In the genomic region with DNA sequence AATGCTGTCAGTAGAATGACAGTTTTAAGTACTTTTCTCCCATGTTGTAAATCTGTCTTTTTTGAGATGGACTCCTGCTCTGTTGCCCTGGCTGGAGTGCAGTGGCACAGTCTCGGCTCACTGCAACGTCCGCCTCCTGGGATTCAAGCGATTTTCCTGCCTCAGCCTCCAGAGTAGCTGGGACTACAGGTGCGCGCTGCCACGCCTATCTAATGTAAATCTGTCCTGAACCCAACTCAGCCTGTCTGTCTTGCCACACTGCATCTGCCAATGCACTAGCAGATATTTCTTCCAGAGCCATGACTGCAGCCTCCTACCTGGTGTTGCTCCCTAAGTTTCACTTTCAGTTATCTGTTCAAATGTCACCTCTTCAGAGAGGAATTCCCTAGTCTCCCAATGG, we compare ENCODE assay signal across 13 cellular contexts.
DNase-seq lines count a peak whose midpoint lies in the region; ATAC-seq and TF ChIP-seq lines count a peak whose summit lies in the region.
"Had no signal": no experiment of that assay in that cellular context is flagged by ENCODE, and none has a peak within 500 bp of the region (broad histone marks: within the 10 kb centered on the region; RNA-seq: fewer than 3 reads in every experiment).

No MANE protein-coding gene starts in this region.

- intact Hi-C loops in mucosa of descending colon (cut with DNase I, micrococcal nuclease), result no loop called here

- TF ChIP-seq CTCF in mucosa of descending colon (IDR thresholded peaks at IDR 0.05), result no peak

- H3K4me1 ChIP-seq in mucosa of descending colon (ENCODE audit: low read depth), result no peaks in the 10 kb centered on the region
- H3K4me1 ChIP-seq: spleen, uterus had no signal

- H3K4me3 ChIP-seq in mucosa of descending colon, result no peak overlapping the region
- H3K4me3 ChIP-seq: uterus had no signal

- ATAC-seq in mucosa of descending colon (peak; percentile 84), HG03280 (IDR thresholded peaks at IDR 0.05; ENCODE audit: unreplicated experiment) (no peak)

- H3K36me3 ChIP-seq in mucosa of descending colon (ENCODE audit: low read depth), result no peaks in the 10 kb centered on the region
- H3K36me3 ChIP-seq: spleen, uterus had no signal

- no peaks in the 10 kb centered on the region for H3K9me3 ChIP-seq in mucosa of descending colon
- H3K9me3 ChIP-seq: spleen, uterus had no signal

- peak; percentile 16 for DNase-seq in COLO668 (lab: John Stamatoyannopoulos, UW; ENCODE audit: unreplicated experiment)
- peak; percentile 25 for DNase-seq in M059J (ENCODE audit: low read depth)
- peak; percentile 2 for DNase-seq in dermis blood vessel endothelial cell
- DNase-seq in mucosa of descending colon, result peak; percentile 27 to 43 (median 40)
- DNase-seq in stimulated activated CD8-positive, alpha-beta memory T cell treated with anti-CD3 and anti-CD28 coated beads, Interleukin-4, amount 100 ng/mL, for 48 hours, result no peak
- DNase-seq in cortex of kidney (lab: John Stamatoyannopoulos, UW), result no peak
- DNase-seq in stimulated activated CD4-positive, alpha-beta T cell treated with anti-CD3 and anti-CD28 coated beads, Interleukin-2, amount 100 ng/mL, for 24 hours, result no peak
- DNase-seq: effector memory CD4-positive, alpha-beta T cell; hippocampal formation; NCI-H2081 treated with DMSO at 0.1 percent for 48 hours; spleen; uterus had no signal

Comparison
In these comparisons a context has a peak if more than half of its experiments do, and no peak if none do; other contexts are left out.
1. DNase-seq: peak in COLO668 (single experiment), M059J (single experiment), dermis blood vessel endothelial cell (single experiment) and mucosa of descending colon (3 of 3); none in stimulated activated CD8-positive, alpha-beta memory T cell treated with anti-CD3 and anti-CD28 coated beads, Interleukin-4, amount 100 ng/mL, for 48 hours (single experiment), cortex of kidney (single experiment) and stimulated activated CD4-positive, alpha-beta T cell treated with anti-CD3 and anti-CD28 coated beads, Interleukin-2, amount 100 ng/mL, for 24 hours (0 of 2).